ENCODE assay signal across 9 cellular contexts in the genomic region with DNA sequence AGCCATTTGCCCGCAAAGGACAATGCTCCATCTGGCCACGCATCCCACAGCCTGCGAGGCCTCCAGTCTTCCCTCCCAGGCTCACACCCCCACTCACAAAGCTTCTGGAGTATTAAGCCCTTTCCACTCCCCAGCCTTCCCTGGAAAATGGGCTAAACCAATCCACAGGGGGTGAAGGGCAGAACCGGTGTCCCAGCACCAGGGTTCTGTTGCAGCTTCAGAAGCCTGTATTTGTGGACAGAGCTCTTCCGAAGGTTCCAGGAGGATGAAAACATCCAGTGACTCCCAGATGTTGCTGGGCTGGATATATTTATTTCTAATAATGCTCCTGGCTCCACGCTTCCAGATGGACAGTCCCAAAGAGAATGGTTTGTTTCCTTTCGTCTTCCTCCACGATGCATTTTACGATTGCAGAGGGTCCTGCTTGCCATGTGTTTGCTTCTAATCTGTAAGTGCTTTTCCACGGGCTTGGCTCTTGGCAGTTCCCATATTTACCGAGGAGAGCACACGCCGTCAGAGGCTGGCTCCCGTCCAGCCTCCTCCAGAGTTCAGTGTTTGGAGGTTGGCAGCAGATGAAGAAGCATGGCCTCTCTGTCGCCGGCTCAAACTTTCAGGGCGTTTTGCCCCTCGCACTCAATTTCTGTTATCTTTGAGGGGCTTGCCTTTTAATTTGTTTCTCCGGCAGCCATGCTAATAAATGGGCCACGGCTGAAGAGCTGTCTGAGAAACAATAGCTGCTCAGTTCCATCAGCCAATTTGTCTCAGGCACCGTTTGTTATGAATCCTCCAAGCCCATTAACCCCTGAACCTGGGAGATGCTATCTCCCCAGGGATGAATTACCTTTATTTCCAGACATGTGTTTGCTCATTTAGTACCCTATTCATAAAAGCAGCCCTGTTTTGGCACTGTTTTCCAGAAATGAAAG.
A peak's percentile ranks its signal among the peaks of the same experiment; 100 is the strongest.
DNase-seq lines count a peak whose midpoint lies in the region; ATAC-seq, FAIRE-seq and TF ChIP-seq lines count a peak whose summit lies in the region.
"Had no signal": no experiment of that assay in that cellular context is flagged by ENCODE, and none has a peak within 500 bp of the region (broad histone marks: within the 10 kb centered on the region; RNA-seq: fewer than 3 reads in every experiment).

No MANE protein-coding gene starts in this region.

- TF ChIP-seq CTCF in A549 (IDR thresholded peaks at IDR 0.05) = no peak
- TF ChIP-seq CTCF in body of pancreas (IDR thresholded peaks at IDR 0.05) = no peak
- TF ChIP-seq CTCF in transverse colon (IDR thresholded peaks at IDR 0.05) = no peak
- TF ChIP-seq CTCF in lower leg skin (IDR thresholded peaks at IDR 0.05) = no peak

- ATAC-seq in A549 = peak in 1 of 2 experiments; percentile 69; a peak in 3 of 6 replicates
- peak; percentile 78 for ATAC-seq in body of pancreas
- peak; percentile 55 for ATAC-seq in left lobe of liver
- no peak for ATAC-seq in HG02885 (IDR thresholded peaks at IDR 0.05; ENCODE audit: poor library complexity, unreplicated experiment)
- no peak for ATAC-seq in effector memory CD8-positive, alpha-beta T cell (replicated peaks)

- peak; percentile 17 to 36 for DNase-seq in A549 (ENCODE audit: low read depth in 1 of 2, low spot score in 1 of 2)
- DNase-seq in NCI-H146 (lab: John Stamatoyannopoulos, UW) = peak; percentile 13
- DNase-seq in body of pancreas = peak; percentile 81 to 90 (median 88)
- peak; percentile 87 for DNase-seq in left lobe of liver (ENCODE audit: low spot score)
- DNase-seq in transverse colon = peak; percentile 79
- no peak for DNase-seq in lower leg skin (ENCODE audit: low spot score in 2 of 2)
- no peak for DNase-seq in effector memory CD8-positive, alpha-beta T cell
- DNase-seq: CD4-positive, CD25-positive, alpha-beta regulatory T cell had no signal

- H3K36me3 ChIP-seq in body of pancreas (replicated peaks in 1 of 2; ENCODE audit: insufficient read depth in 1 of 2, low read depth in 2 of 2) (no peaks in the 10 kb centered on the region), transverse colon (no peaks in the 10 kb centered on the region)

- H3K27ac ChIP-seq in A549 = peak overlapping the region; percentile 39 to 73; a peak in 5 of 6 replicates
- peak overlapping the region; percentile 11 to 47 (median 44) for H3K27ac ChIP-seq in body of pancreas
- peak overlapping the region; percentile 80 to 87 (median 84) for H3K27ac ChIP-seq in transverse colon

- no peaks in the 10 kb centered on the region for H3K9me3 Mint-ChIP-seq in effector memory CD8-positive, alpha-beta T cell

- H3K4me1 ChIP-seq in A549 = peaks cover 37% of the 10 kb centered on the region
- H3K4me1 ChIP-seq in body of pancreas = peaks cover 45% of the 10 kb centered on the region
- H3K4me1 ChIP-seq in transverse colon = peaks cover 18 to 51% (median 44%) of the 10 kb centered on the region in 4 donors

- H3K9me3 ChIP-seq in A549 = peaks cover 7% of the 10 kb centered on the region; the same call in 1 of the 3 replicates
- no peaks in the 10 kb centered on the region for H3K9me3 ChIP-seq in body of pancreas
- H3K9me3 ChIP-seq in transverse colon = no peaks in the 10 kb centered on the region

- H3K4me3 ChIP-seq in A549 (peak overlapping the region; percentile 25; the same call in 2 of the 3 replicates), body of pancreas (no peak overlapping the region), transverse colon (peak overlapping the region in 3 of 4 donors; percentile 10 to 28 (median 11)), lower leg skin (ENCODE audit: low read depth, poor library complexity, severe bottlenecking) (no peak overlapping the region)

- peaks cover 12 to 25% of the 10 kb centered on the region in 2 donors for H3K27me3 Mint-ChIP-seq in effector memory CD8-positive, alpha-beta T cell
- H3K27me3 Mint-ChIP-seq: CD4-positive, CD25-positive, alpha-beta regulatory T cell had no signal

- H3K4me1 Mint-ChIP-seq in effector memory CD8-positive, alpha-beta T cell (ENCODE audit: low read depth in 2 of 2) = peaks cover 0 to under 1% of the 10 kb centered on the region in 2 donors

- no peak overlapping the region for H3K27ac Mint-ChIP-seq in effector memory CD8-positive, alpha-beta T cell
- H3K27ac Mint-ChIP-seq: CD4-positive, CD25-positive, alpha-beta regulatory T cell had no signal

- intact Hi-C loops in body of pancreas (cut with DNase I) (no loop called here), transverse colon (cut with DNase I; ENCODE audit: low total_unique reads) (no loop called here), lower leg skin (cut with DNase I; ENCODE audit: low total_unique reads) (no loop called here)

- in situ Hi-C loops in transverse colon (cut with MboI; ENCODE audit: low pct_ligation_motif_present in 1 of 4, low pct_unique_long_range_greater_than_20kb in 1 of 4, low sequenced_read_pairs in 3 of 4) = no loop called here

- POLR2A ChIA-PET in A549 (lab: Yijun Ruan, JAX) = no interaction called here

- no peak overlapping the region for H3K4me3 Mint-ChIP-seq in effector memory CD8-positive, alpha-beta T cell
- H3K4me3 Mint-ChIP-seq: CD4-positive, CD25-positive, alpha-beta regulatory T cell had no signal

- H3K36me3 Mint-ChIP-seq in effector memory CD8-positive, alpha-beta T cell (ENCODE audit: insufficient read depth) = no peaks in the 10 kb centered on the region
- H3K36me3 Mint-ChIP-seq: CD4-positive, CD25-positive, alpha-beta regulatory T cell had no signal

- no peaks in the 10 kb centered on the region for H3K27me3 ChIP-seq in body of pancreas
- no peaks in the 10 kb centered on the region for H3K27me3 ChIP-seq in transverse colon

- TF ChIP-seq RAD21 in A549 (conservative IDR thresholded peaks at IDR 0.05 in 1 of 2, IDR thresholded peaks at IDR 0.05 in 1 of 2) = no peak

- FAIRE-seq in A549 (lab: Jason Lieb, UNC) = no peak

- TF ChIP-seq POLR2A in A549 (IDR thresholded peaks at IDR 0.05; ENCODE audit: low read length) (no peak), body of pancreas (IDR thresholded peaks at IDR 0.05) (no peak), transverse colon (IDR thresholded peaks at IDR 0.05) (peak; percentile 21), lower leg skin (IDR thresholded peaks at IDR 0.05) (no peak)

- H3K4me2 ChIP-seq in A549 = peak overlapping the region; percentile 67

- CTCF ChIA-PET in A549 (lab: Yijun Ruan, JAX) = interaction anchor here (1.0 kb wide), 1 partner anchor 10 kb away, joined by 3 read pairs; no protein-coding TSS in a partner anchor

- 25% methylated on average over 21 of the region's 21 CpGs for WGBS in A549 (ENCODE audit: missing lambda C conversion rate)
- 18 to 21% methylated on average over 20 to 21 of the region's 21 CpGs for whole genome bisulfite sequencing in body of pancreas, 2 donors
- 28 to 32% methylated on average over 13 to 21 of the region's 21 CpGs for WGBS in transverse colon (ENCODE audit: low coverage in 1 of 2), 2 donors
- WGBS in lower leg skin, 2 donors = 22% methylated on average over 21 of the region's 21 CpGs

- TF ChIP-seq EP300 in A549 (IDR thresholded peaks at IDR 0.05) (no peak), transverse colon (IDR thresholded peaks at IDR 0.05; ENCODE audit: low read depth) (no peak)

TF ChIP-seq in A549, 52 proteins besides CTCF, POLR2A, EP300 and RAD21:
- TF ChIP-seq CBX2 (IDR thresholded peaks at IDR 0.05; ENCODE audit: borderline replicate concordance, low read depth) (no peak), CEBPB (IDR thresholded peaks at IDR 0.05) (no peak)
- TF ChIP-seq, protein P1, sequence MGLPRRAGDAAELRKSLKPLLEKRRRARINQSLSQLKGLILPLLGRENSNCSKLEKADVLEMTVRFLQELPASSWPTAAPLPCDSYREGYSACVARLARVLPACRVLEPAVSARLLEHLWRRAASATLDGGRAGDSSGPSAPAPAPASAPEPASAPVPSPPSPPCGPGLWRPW (IDR thresholded peaks at IDR 0.05) = no peak

Comparison
In these comparisons a context has a peak if more than half of its experiments do, and no peak if none do; other contexts are left out.
1. ATAC-seq: peak in body of pancreas (single experiment) and left lobe of liver (single experiment); none in HG02885 (single experiment) and effector memory CD8-positive, alpha-beta T cell (single experiment).
2. DNase-seq: peak in A549 (2 of 2), NCI-H146 (single experiment), body of pancreas (4 of 4), left lobe of liver (single experiment) and transverse colon (single experiment); none in lower leg skin (0 of 2) and effector memory CD8-positive, alpha-beta T cell (0 of 3).
3. H3K4me3 ChIP-seq: peak in A549 (single experiment) and transverse colon (3 of 4); none in body of pancreas (0 of 2) and lower leg skin (single experiment).
4. Peak in every context shown above with its lines, with median percentiles within 50 percentile points of each other: H3K27ac ChIP-seq.